Comparison of ENCODE assay signal across 9 cellular contexts in the genomic region with DNA sequence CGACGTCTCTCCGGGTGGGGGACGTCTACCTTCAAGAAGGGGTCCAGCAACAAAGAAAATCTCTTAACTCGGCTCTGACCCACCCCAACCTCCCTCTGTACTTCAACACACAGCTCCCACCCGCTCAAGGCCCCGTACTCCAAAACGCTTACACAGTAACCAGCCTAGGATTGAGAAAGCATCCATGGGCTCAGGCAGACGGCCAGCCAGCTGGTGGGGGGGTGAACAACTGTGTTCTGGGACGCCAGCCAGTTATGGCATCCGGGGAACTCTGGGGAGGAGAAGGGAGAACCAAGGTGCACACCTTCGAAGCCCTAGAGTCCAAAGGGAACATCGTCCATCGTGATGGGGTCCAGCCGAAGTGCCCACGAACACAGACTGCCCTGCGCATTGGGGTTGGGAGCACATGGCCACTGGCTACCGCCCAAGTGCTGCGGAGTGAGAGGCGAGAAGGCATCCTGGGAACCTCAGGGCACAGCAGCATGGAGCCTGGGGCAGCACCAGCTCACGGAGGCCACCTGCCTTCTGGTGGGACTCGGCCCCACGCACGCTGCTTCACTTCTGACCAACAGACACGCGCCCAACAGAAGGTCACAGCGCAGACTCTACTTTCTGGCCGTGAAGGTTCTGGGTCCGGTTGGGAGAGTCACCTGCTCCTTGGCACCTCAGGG. TPM values are rescaled to one million over a fixed set of nuclear protein-coding genes. Genes with fewer than 3 reads are reported as not detected.
DNase-seq lines count a peak whose midpoint lies in the region; ATAC-seq and TF ChIP-seq lines count a peak whose summit lies in the region.
"Had no signal": no experiment of that assay in that cellular context is flagged by ENCODE, and none has a peak within 500 bp of the region (broad histone marks: within the 10 kb centered on the region; RNA-seq: fewer than 3 reads in every experiment).

No MANE protein-coding gene starts in this region.

- DNase-seq in adrenal gland = peak; percentile 80 to 95 (median 93)
- peak; percentile 83 for DNase-seq in left ventricle myocardium inferior
- DNase-seq in spleen = peak; percentile 77
- DNase-seq in NCI-H345 (lab: John Stamatoyannopoulos, UW) = no peak
- no peak for DNase-seq in effector CD8-positive, alpha-beta T cell (lab: John Stamatoyannopoulos, UW)

- intact Hi-C loops in adrenal gland (cut with DNase I) = no loop called here
- intact Hi-C loops in left ventricle myocardium inferior (cut with micrococcal nuclease) = no loop called here
- intact Hi-C loops in spleen (cut with DNase I; ENCODE audit: low total_unique reads) = no loop called here

- H3K9me3 ChIP-seq in adrenal gland (replicated peaks in 1 of 3) (no peaks in the 10 kb centered on the region), left ventricle myocardium inferior (replicated peaks) (no peaks in the 10 kb centered on the region), spleen (no peaks in the 10 kb centered on the region)

- no peak for ATAC-seq in esophagus mucosa
- no peak for ATAC-seq in GM18870 (IDR thresholded peaks at IDR 0.05; ENCODE audit: unreplicated experiment)
- ATAC-seq: activated CD4-positive, CD25-positive, alpha-beta regulatory T cell treated with anti-CD3 and anti-CD28 coated beads, Interleukin-2, amount 50 U/mL, for 24 hours had no signal

- H3K36me3 ChIP-seq in adrenal gland (replicated peaks in 1 of 2) (peaks cover 0 to 64% of the 10 kb centered on the region in 2 donors), left ventricle myocardium inferior (peaks cover 57% of the 10 kb centered on the region), spleen (peaks cover 8 to 99% (median 69%) of the 10 kb centered on the region in 6 donors)

- H3K4me3 ChIP-seq in adrenal gland (no peak overlapping the region), left ventricle myocardium inferior (no peak overlapping the region), spleen (peak overlapping the region in 1 of 8 donors; percentile 6)

- H3K4me1 ChIP-seq in adrenal gland (replicated peaks in 1 of 2) (peaks cover 57 to 80% of the 10 kb centered on the region in 2 donors), left ventricle myocardium inferior (peaks cover 90% of the 10 kb centered on the region), spleen (peaks cover 57 to 98% (median 84%) of the 10 kb centered on the region in 6 donors)

- WGBS in adrenal gland, 4 donors = 11 to 47% (median 34%) methylated on average over 7 to 29 of the region's 29 CpGs
- 74 to 81% (median 81%) methylated on average over 26 to 29 of the region's 29 CpGs for WGBS in spleen, 5 donors

- H3K27me3 ChIP-seq in adrenal gland (no peaks in the 10 kb centered on the region), left ventricle myocardium inferior (ENCODE audit: low read depth) (no peaks in the 10 kb centered on the region), spleen (replicated peaks in 1 of 7) (no peaks in the 10 kb centered on the region)

- H3K27ac ChIP-seq in adrenal gland = peak overlapping the region; percentile 55 to 91 (median 89)
- H3K27ac ChIP-seq in left ventricle myocardium inferior (replicated peaks) = peak overlapping the region; percentile 89
- H3K27ac ChIP-seq in spleen = peak overlapping the region in 4 of 8 donors; percentile 75 to 100 (median 84)

- peak; percentile 16 for TF ChIP-seq POLR2A in GM19193 (IDR thresholded peaks at IDR 0.05; ENCODE audit: extremely low read depth, insufficient read depth, insufficient read length)
- TF ChIP-seq POLR2A in adrenal gland (IDR thresholded peaks at IDR 0.05) = peak in 1 of 2 donors; percentile 33
- TF ChIP-seq POLR2A in spleen (IDR thresholded peaks at IDR 0.05) = no peak

- TF ChIP-seq CTCF in adrenal gland (IDR thresholded peaks at IDR 0.05) = no peak
- TF ChIP-seq CTCF in left ventricle myocardium inferior (IDR thresholded peaks at IDR 0.05; ENCODE audit: borderline replicate concordance) = no peak
- TF ChIP-seq CTCF in spleen (IDR thresholded peaks at IDR 0.05 in 8 of 11, conservative IDR thresholded peaks at IDR 0.05 in 3 of 11) = no peak

RNA-seq across cellular contexts. Expression of a gene that starts 14.3 kb away (rescaled TPM):
- total RNA-seq in adrenal gland (10 to 100 TPM; 21.9 to 58.6 (median 40.1) TPM), left ventricle myocardium inferior (8.5 TPM), spleen (100 to 1,000 TPM in 3 of 7 donors, 10 to 100 TPM in 4; 41.7 to 185 (median 91.6) TPM), esophagus mucosa (50.0 TPM)
- polyA plus RNA-seq in adrenal gland (10 to 100 TPM in 2 of 3 donors, 1 to 10 TPM in 1; 2.7 to 14.4 (median 10.5) TPM), spleen (10 to 100 TPM; 11.1 to 28.2 (median 16.5) TPM)

RNA-seq across cellular contexts. Expression of a gene that starts 30.4 kb away (rescaled TPM):
- 100 to 1,000 TPM in 4 of 8 donors, 10 to 100 TPM in 4; 49.8 to 185 (median 97.4) TPM for total RNA-seq in adrenal gland
- 100 to 1,000 TPM; 126 to 171 (median 153) TPM for polyA plus RNA-seq in adrenal gland
- total RNA-seq in left ventricle myocardium inferior = 61.8 TPM
- total RNA-seq in spleen = 100 to 1,000 TPM in 5 of 7 donors, 10 to 100 TPM in 2; 74.3 to 216 (median 160) TPM
- polyA plus RNA-seq in spleen = 100 to 1,000 TPM in 1 of 3 donors, 10 to 100 TPM in 2; 46.5 to 122 (median 67.2) TPM
- 65.7 TPM for total RNA-seq in esophagus mucosa

RNA-seq across cellular contexts. Expression of a gene that starts 30.5 kb away (rescaled TPM):
- 10 to 100 TPM; 14.7 to 51.3 (median 28.8) TPM for total RNA-seq in adrenal gland
- 100 to 1,000 TPM in 2 of 3 donors, 1 to 10 TPM in 1; 7.1 to 275 (median 129) TPM for polyA plus RNA-seq in adrenal gland
- total RNA-seq in left ventricle myocardium inferior = 8.1 TPM
- 10 to 100 TPM; 28.8 to 59.6 (median 43.6) TPM for total RNA-seq in spleen
- 100 to 1,000 TPM in 1 of 3 donors, 10 to 100 TPM in 2; 82.4 to 164 (median 83.0) TPM for polyA plus RNA-seq in spleen
- 23.2 TPM for total RNA-seq in esophagus mucosa

Comparison
In these comparisons a context has a peak if more than half of its experiments do, and no peak if none do; other contexts are left out.
1. DNase-seq: peak in adrenal gland (7 of 7), left ventricle myocardium inferior (single experiment) and spleen (single experiment); none in NCI-H345 (single experiment) and effector CD8-positive, alpha-beta T cell (single experiment).